In the genomic region with DNA sequence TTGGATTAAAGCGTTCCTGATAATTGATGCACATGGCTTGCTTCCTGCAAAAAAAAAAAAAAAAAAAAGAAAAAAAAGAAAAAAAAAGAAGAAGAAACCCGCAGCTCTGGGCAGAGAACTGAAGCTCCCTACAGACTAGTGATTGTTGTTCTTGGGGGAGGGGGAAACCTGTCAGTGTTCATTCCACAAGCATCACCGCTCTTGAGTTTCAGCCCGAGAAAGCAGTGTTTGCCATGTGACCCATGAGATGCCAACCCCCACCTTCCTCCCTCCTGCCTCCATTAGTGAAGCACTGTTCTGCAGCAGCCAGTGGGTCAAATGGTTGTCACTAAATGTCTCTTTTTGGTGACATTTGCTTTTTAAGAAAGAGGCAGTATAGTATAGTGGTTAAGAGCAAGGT, we compare ENCODE assay signal across 1 cellular context.
TF ChIP-seq lines count a peak whose summit lies in the region.

No MANE protein-coding gene starts in this region.

TF ChIP-seq in HepG2, 621 proteins besides CTCF, POLR2A, EP300 and RAD21 (continued from another document):
- TF ChIP-seq, protein P1, sequence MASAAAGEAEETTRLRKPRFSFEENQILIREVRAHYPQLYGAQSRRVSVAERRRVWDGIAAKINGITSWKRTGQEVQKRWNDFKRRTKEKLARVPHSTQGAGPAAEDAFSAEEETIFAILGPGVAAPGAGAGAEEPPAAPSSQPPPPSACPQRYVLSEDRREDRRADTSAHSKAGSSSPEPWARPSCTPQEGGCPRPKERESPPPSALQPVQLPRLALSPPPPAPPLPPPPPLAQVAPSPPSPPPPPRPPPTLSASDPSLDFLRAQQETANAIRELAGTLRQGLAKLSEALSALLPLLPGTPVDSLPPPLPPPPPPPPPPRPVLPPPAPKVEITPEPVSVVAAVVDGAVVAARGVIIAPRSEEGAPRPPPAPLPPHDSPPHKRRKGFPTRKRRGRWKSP (CRISPR knock-in tag; IDR thresholded peaks at IDR 0.05), result no peak
- TF ChIP-seq GATA4 (IDR thresholded peaks at IDR 0.05; ENCODE audit: borderline replicate concordance, low read depth) (no peak), SP4 (CRISPR knock-in tag; IDR thresholded peaks at IDR 0.05) (no peak)
